17 cellular contexts compared by ENCODE assay signal in the genomic region with DNA sequence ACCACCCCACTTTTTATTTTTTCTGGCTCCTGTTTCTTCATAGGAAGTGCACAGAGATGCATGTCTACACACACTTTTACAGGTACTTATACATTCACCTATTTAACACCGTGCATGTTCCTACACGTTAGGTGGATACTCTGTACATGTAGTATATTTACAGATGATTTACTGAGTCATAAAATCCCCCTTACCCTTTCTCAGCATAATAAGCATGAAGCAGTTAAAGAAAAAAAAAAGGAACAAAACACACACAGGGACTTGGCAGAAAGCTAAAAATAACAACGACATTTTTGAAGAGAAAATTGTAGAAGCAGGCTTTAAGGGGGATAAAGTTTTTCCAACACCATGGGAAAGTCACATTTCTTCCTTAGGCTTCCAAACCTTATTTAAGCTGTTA.
DNase-seq lines count a peak whose midpoint lies in the region; ATAC-seq, FAIRE-seq and TF ChIP-seq lines count a peak whose summit lies in the region.
"Had no signal": no experiment of that assay in that cellular context is flagged by ENCODE, and none has a peak within 500 bp of the region (broad histone marks: within the 10 kb centered on the region; RNA-seq: fewer than 3 reads in every experiment).

No MANE protein-coding gene starts in this region.

- peaks cover 0 to 7% (median 4%) of the 10 kb centered on the region in 5 donors for H3K27me3 Mint-ChIP-seq in naive thymus-derived CD4-positive, alpha-beta T cell

- POLR2A ChIA-PET in HEK293T (lab: Yijun Ruan, JAX): no interaction called here
- POLR2A ChIA-PET in naive thymus-derived CD4-positive, alpha-beta T cell (lab: Charles Lee): no interaction called here

- 23 to 26% methylated on average over 3 of the region's 3 CpGs for WGBS in aorta, 2 donors

- intact Hi-C loops in aorta (cut with DNase I): no loop called here
- intact Hi-C loops in naive thymus-derived CD4-positive, alpha-beta T cell (cut with micrococcal nuclease): no loop called here

- no peak for ATAC-seq in aorta (ENCODE audit: low FRiP score)
- no peak for ATAC-seq in naive thymus-derived CD4-positive, alpha-beta T cell
- no peak for ATAC-seq in GM18867 (IDR thresholded peaks at IDR 0.05; ENCODE audit: unreplicated experiment)
- ATAC-seq in GM19463 (IDR thresholded peaks at IDR 0.05; ENCODE audit: unreplicated experiment): no peak

- peaks cover 0 to 2% (median 0%) of the 10 kb centered on the region in 11 donors for H3K9me3 Mint-ChIP-seq in naive thymus-derived CD4-positive, alpha-beta T cell

- DNase-seq in HEK293T (ENCODE audit: extremely low spot score) (no peak), adipocyte (ENCODE audit: low read depth) (peak; percentile 9), myocyte (ENCODE audit: low read depth) (peak; percentile 29), aorta (no peak)
- no peak for DNase-seq in naive thymus-derived CD4-positive, alpha-beta T cell
- DNase-seq: COR-L47, EL, HCEC 1CT, MV-4-11, NCI-H1436, NCI-H2029 treated with DMSO at 0.1 percent for 48 hours, NCI-H524 treated with DMSO at 0.1 percent for 48 hours, RPMI8226, SIG-M5 had no signal

- no peaks in the 10 kb centered on the region for H3K9me3 ChIP-seq in adipocyte (ENCODE audit: control insufficient read depth, low read length)
- no peaks in the 10 kb centered on the region for H3K9me3 ChIP-seq in aorta (ENCODE audit: control insufficient read depth, low read length)
- no peaks in the 10 kb centered on the region for H3K9me3 ChIP-seq in naive thymus-derived CD4-positive, alpha-beta T cell (ENCODE audit: control insufficient read depth in 2 of 3, low read length in 3 of 3)

- no peaks in the 10 kb centered on the region for H3K4me1 Mint-ChIP-seq in naive thymus-derived CD4-positive, alpha-beta T cell

- peak; percentile 35 for FAIRE-seq in endometrium (lab: Jason Lieb, UNC)

- H3K27me3 ChIP-seq in adipocyte (replicated peaks; ENCODE audit: control insufficient read depth, insufficient read depth, low read length): no peaks in the 10 kb centered on the region
- H3K27me3 ChIP-seq in aorta (ENCODE audit: control insufficient read depth in 1 of 2, insufficient read depth in 2 of 2, low read length in 1 of 2): no peaks in the 10 kb centered on the region
- no peaks in the 10 kb centered on the region for H3K27me3 ChIP-seq in naive thymus-derived CD4-positive, alpha-beta T cell (ENCODE audit: control insufficient read depth in 2 of 2, insufficient read depth in 2 of 2, low read length in 2 of 2)

- no peak overlapping the region for H3K4me3 Mint-ChIP-seq in naive thymus-derived CD4-positive, alpha-beta T cell

- H3K9ac ChIP-seq in adipocyte (ENCODE audit: low read length): no peak overlapping the region

- no peaks in the 10 kb centered on the region for H3K4me1 ChIP-seq in adipocyte (ENCODE audit: control insufficient read depth, insufficient read depth, low read length)
- no peaks in the 10 kb centered on the region for H3K4me1 ChIP-seq in aorta (ENCODE audit: control insufficient read depth in 1 of 2, insufficient read depth in 2 of 2, low read length in 2 of 2)
- no peaks in the 10 kb centered on the region for H3K4me1 ChIP-seq in naive thymus-derived CD4-positive, alpha-beta T cell (ENCODE audit: control insufficient read depth in 2 of 2, insufficient read depth in 2 of 2, low read length in 2 of 2)

- H3K36me3 ChIP-seq in adipocyte (ENCODE audit: control insufficient read depth, insufficient read depth, low read length, severe bottlenecking) (no peaks in the 10 kb centered on the region), aorta (ENCODE audit: control insufficient read depth in 1 of 2, insufficient read depth in 2 of 2, low read length in 1 of 2) (no peaks in the 10 kb centered on the region)
- H3K36me3 ChIP-seq in naive thymus-derived CD4-positive, alpha-beta T cell (ENCODE audit: control insufficient read depth in 2 of 3, insufficient read depth in 3 of 3, low read length in 3 of 3): no peaks in the 10 kb centered on the region

- H3K27ac ChIP-seq in aorta (ENCODE audit: low read depth in 1 of 2, low read length in 2 of 2): no peak overlapping the region
- no peak overlapping the region for H3K27ac ChIP-seq in naive thymus-derived CD4-positive, alpha-beta T cell (ENCODE audit: low read depth, low read length)

- H3K4me3 ChIP-seq in adipocyte (ENCODE audit: low read length) (no peak overlapping the region), aorta (ENCODE audit: low read length in 2 of 2) (no peak overlapping the region)
- no peak overlapping the region for H3K4me3 ChIP-seq in naive thymus-derived CD4-positive, alpha-beta T cell (ENCODE audit: low read length)

- H3K36me3 Mint-ChIP-seq in naive thymus-derived CD4-positive, alpha-beta T cell: no peaks in the 10 kb centered on the region

- CTCF ChIA-PET in HEK293T (lab: Yijun Ruan, JAX): interaction anchor here (0.6 to 1.0 kb wide), 5 partner anchors 11 to 80 kb away, joined by 3 to 7 read pairs (median 3); no protein-coding TSS in a partner anchor
- CTCF ChIA-PET in naive thymus-derived CD4-positive, alpha-beta T cell (lab: Charles Lee): no interaction called here

- H3K27ac Mint-ChIP-seq in naive thymus-derived CD4-positive, alpha-beta T cell: no peak overlapping the region

TF ChIP-seq in HEK293T, 16 proteins besides CTCF, POLR2A, EP300 and RAD21:
- TF ChIP-seq CTBP1 (IDR thresholded peaks at IDR 0.05; ENCODE audit: borderline replicate concordance) (no peak), HDGF (IDR thresholded peaks at IDR 0.05; ENCODE audit: borderline replicate concordance) (no peak), ZNF384 (IDR thresholded peaks at IDR 0.05) (peak; percentile 46; the same call in 1 of the 2 replicates), SP1 (IDR thresholded peaks at IDR 0.05) (no peak), L3MBTL2 (conservative IDR thresholded peaks at IDR 0.05) (no peak), NFRKB (IDR thresholded peaks at IDR 0.05) (no peak), FOXM1 (IDR thresholded peaks at IDR 0.05; ENCODE audit: borderline replicate concordance) (no peak), BHLHE40 (IDR thresholded peaks at IDR 0.05; ENCODE audit: borderline replicate concordance) (no peak), TARDBP (IDR thresholded peaks at IDR 0.05) (no peak), FOXA1 (IDR thresholded peaks at IDR 0.05) (no peak), ARNT (IDR thresholded peaks at IDR 0.05) (no peak), SUZ12 (IDR thresholded peaks at IDR 0.05) (no peak), LEF1 (IDR thresholded peaks at IDR 0.05; ENCODE audit: borderline replicate concordance) (no peak), ELF4 (IDR thresholded peaks at IDR 0.05) (no peak)
- TF ChIP-seq, protein P1, sequence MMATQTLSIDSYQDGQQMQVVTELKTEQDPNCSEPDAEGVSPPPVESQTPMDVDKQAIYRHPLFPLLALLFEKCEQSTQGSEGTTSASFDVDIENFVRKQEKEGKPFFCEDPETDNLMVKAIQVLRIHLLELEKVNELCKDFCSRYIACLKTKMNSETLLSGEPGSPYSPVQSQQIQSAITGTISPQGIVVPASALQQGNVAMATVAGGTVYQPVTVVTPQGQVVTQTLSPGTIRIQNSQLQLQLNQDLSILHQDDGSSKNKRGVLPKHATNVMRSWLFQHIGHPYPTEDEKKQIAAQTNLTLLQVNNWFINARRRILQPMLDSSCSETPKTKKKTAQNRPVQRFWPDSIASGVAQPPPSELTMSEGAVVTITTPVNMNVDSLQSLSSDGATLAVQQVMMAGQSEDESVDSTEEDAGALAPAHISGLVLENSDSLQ (IDR thresholded peaks at IDR 0.05): peak; percentile 26; the same call in 1 of the 2 replicates

Comparison
In these comparisons a context has a peak if more than half of its experiments do, and no peak if none do; other contexts are left out.
1. DNase-seq: peak in adipocyte (single experiment) and myocyte (single experiment); none in HEK293T (single experiment), aorta (0 of 2) and naive thymus-derived CD4-positive, alpha-beta T cell (0 of 9).